Comparison of ENCODE assay signal across 9 cellular contexts in genomic region chr2:136375017-136375901, GRCh38.
A peak's percentile ranks its signal among the peaks of the same experiment; 100 is the strongest.
DNase-seq lines count a peak whose midpoint lies in the region; ATAC-seq and TF ChIP-seq lines count a peak whose summit lies in the region.
"Had no signal": no experiment of that assay in that cellular context is flagged by ENCODE, and none has a peak within 500 bp of the region (broad histone marks: within the 10 kb centered on the region; RNA-seq: fewer than 3 reads in every experiment).

No MANE protein-coding gene starts in this region.

- POLR2A ChIA-PET in activated CD4-positive, alpha-beta T cell treated with anti-CD3 and anti-CD28 coated beads for 36 hours (lab: Charles Lee) = interaction anchor here (0.9 to 1.9 kb wide), 3 partner anchors 48 to 242 kb away, joined by 3 to 10 read pairs (median 6); no protein-coding TSS in a partner anchor
- POLR2A ChIA-PET in naive thymus-derived CD8-positive, alpha-beta T cell (lab: Charles Lee) = interaction anchor here (0.6 to 3.9 kb wide), 9 partner anchors 12 to 410 kb away, joined by 3 to 28 read pairs (median 7); partner anchors contain the start of gene CXCR4

- H3K4me1 Mint-ChIP-seq in activated CD4-positive, alpha-beta T cell treated with anti-CD3 and anti-CD28 coated beads for 36 hours = peaks cover 49% of the 10 kb centered on the region
- H3K4me1 Mint-ChIP-seq in naive thymus-derived CD8-positive, alpha-beta T cell = peaks cover 24 to 47% (median 40%) of the 10 kb centered on the region in 4 donors
- peaks cover 14% of the 10 kb centered on the region for H3K4me1 Mint-ChIP-seq in HFFc6 (ENCODE audit: low read depth)

- H3K27ac Mint-ChIP-seq in activated CD4-positive, alpha-beta T cell treated with anti-CD3 and anti-CD28 coated beads for 36 hours = peak overlapping the region; percentile 92
- H3K27ac Mint-ChIP-seq in naive thymus-derived CD8-positive, alpha-beta T cell = peak overlapping the region; percentile 19 to 94 (median 88)
- H3K27ac Mint-ChIP-seq in HFFc6 = no peak overlapping the region

- peak; percentile 71 for ATAC-seq in activated CD4-positive, alpha-beta T cell treated with anti-CD3 and anti-CD28 coated beads for 36 hours
- peak; percentile 67 for ATAC-seq in HG02610 (IDR thresholded peaks at IDR 0.05; ENCODE audit: unreplicated experiment)
- ATAC-seq in naive thymus-derived CD8-positive, alpha-beta T cell = no peak
- no peak for ATAC-seq in sciatic nerve

- peak overlapping the region; percentile 4 for H3K4me3 Mint-ChIP-seq in activated CD4-positive, alpha-beta T cell treated with anti-CD3 and anti-CD28 coated beads for 36 hours
- peak overlapping the region in 5 of 10 donors; percentile 14 to 37 (median 25) for H3K4me3 Mint-ChIP-seq in naive thymus-derived CD8-positive, alpha-beta T cell
- H3K4me3 Mint-ChIP-seq in HFFc6 = no peak overlapping the region

- H3K27me3 Mint-ChIP-seq in activated CD4-positive, alpha-beta T cell treated with anti-CD3 and anti-CD28 coated beads for 36 hours = no peaks in the 10 kb centered on the region
- H3K27me3 Mint-ChIP-seq in naive thymus-derived CD8-positive, alpha-beta T cell = no peaks in the 10 kb centered on the region
- H3K27me3 Mint-ChIP-seq in HFFc6 (ENCODE audit: insufficient read depth) = peaks cover 2% of the 10 kb centered on the region; the same call in 1 of the 2 replicates

- DNase-seq in activated CD4-positive, alpha-beta T cell treated with anti-CD3 and anti-CD28 coated beads for 36 hours = peak; percentile 67
- DNase-seq in activated CD4-positive, alpha-beta T cell treated with anti-CD3 and anti-CD28 coated beads, Interleukin-2, amount 50 U/mL, for 1 hour = no peak
- DNase-seq in NOMO-1 (lab: John Stamatoyannopoulos, UW; ENCODE audit: unreplicated experiment in 2 of 2) (peak; percentile 19 to 47), HFFc6 (no peak), sciatic nerve (ENCODE audit: low spot score) (no peak)
- DNase-seq in naive thymus-derived CD8-positive, alpha-beta T cell = no peak
- no peak for DNase-seq in stimulated activated CD4-positive, alpha-beta T cell treated with anti-CD3 and anti-CD28 coated beads, Interleukin-4, amount 100 ng/mL, for 1 hour
- DNase-seq: mucosa of descending colon had no signal

- no peaks in the 10 kb centered on the region for H3K36me3 Mint-ChIP-seq in activated CD4-positive, alpha-beta T cell treated with anti-CD3 and anti-CD28 coated beads for 36 hours (ENCODE audit: low read depth)
- H3K36me3 Mint-ChIP-seq in naive thymus-derived CD8-positive, alpha-beta T cell = no peaks in the 10 kb centered on the region
- no peaks in the 10 kb centered on the region for H3K36me3 Mint-ChIP-seq in HFFc6 (ENCODE audit: low read depth)

- intact Hi-C loops in activated CD4-positive, alpha-beta T cell treated with anti-CD3 and anti-CD28 coated beads for 36 hours (cut with DNase I, micrococcal nuclease) = loop anchor here (1.0 to 5.0 kb wide), 5 partner anchors 13 to 318 kb away; no protein-coding TSS in a partner anchor
- intact Hi-C loops in sciatic nerve (cut with DNase I) = no loop called here

- H3K9me3 Mint-ChIP-seq in activated CD4-positive, alpha-beta T cell treated with anti-CD3 and anti-CD28 coated beads for 36 hours (ENCODE audit: low read depth) = peaks cover 1% of the 10 kb centered on the region
- H3K9me3 Mint-ChIP-seq in naive thymus-derived CD8-positive, alpha-beta T cell = peaks cover 0 to 9% (median 0%) of the 10 kb centered on the region in 9 donors
- no peaks in the 10 kb centered on the region for H3K9me3 Mint-ChIP-seq in HFFc6

- CTCF ChIA-PET in activated CD4-positive, alpha-beta T cell treated with anti-CD3 and anti-CD28 coated beads for 36 hours (lab: Charles Lee) = interaction anchor here (0.7 to 4.0 kb wide), 7 partner anchors 9 to 461 kb away, joined by 4 to 36 read pairs (median 5); no protein-coding TSS in a partner anchor

- TF ChIP-seq CTCF in HFFc6 (IDR thresholded peaks at IDR 0.05) = no peak

Comparison
In these comparisons a context has a peak if more than half of its experiments do, and no peak if none do; other contexts are left out.
1. DNase-seq: peak in activated CD4-positive, alpha-beta T cell treated with anti-CD3 and anti-CD28 coated beads for 36 hours (single experiment) and NOMO-1 (2 of 2); none in activated CD4-positive, alpha-beta T cell treated with anti-CD3 and anti-CD28 coated beads, Interleukin-2, amount 50 U/mL, for 1 hour (single experiment), naive thymus-derived CD8-positive, alpha-beta T cell (0 of 10), HFFc6 (single experiment), stimulated activated CD4-positive, alpha-beta T cell treated with anti-CD3 and anti-CD28 coated beads, Interleukin-4, amount 100 ng/mL, for 1 hour (single experiment) and sciatic nerve (single experiment).
2. ATAC-seq: peak in activated CD4-positive, alpha-beta T cell treated with anti-CD3 and anti-CD28 coated beads for 36 hours (single experiment) and HG02610 (single experiment); none in naive thymus-derived CD8-positive, alpha-beta T cell (0 of 2) and sciatic nerve (single experiment).